In the genomic region with DNA sequence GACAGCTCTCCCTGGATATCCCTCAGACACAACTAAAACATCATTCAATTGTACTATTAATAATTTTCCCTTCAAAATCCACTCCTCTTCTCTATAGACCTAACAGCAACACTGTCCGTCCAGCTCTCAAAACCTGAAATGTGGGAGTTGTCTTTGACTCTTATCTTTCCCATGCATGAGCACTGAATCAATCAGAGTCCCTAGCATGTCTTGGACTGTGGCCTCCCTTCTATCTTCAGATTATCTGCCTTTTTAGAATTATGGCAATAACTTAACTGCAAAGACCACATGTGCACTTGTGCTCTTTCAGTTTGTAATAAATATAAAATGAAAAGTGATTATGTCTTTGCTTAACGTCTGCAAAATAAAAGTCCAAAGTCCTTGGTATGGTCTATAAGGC, we compare ENCODE assay signal across 9 cellular contexts.
"Had no signal": no experiment of that assay in that cellular context is flagged by ENCODE, and none has a peak within 500 bp of the region (broad histone marks: within the 10 kb centered on the region; RNA-seq: fewer than 3 reads in every experiment).

No MANE protein-coding gene starts in this region.

- H2AFZ ChIP-seq: GM23248 had no signal

- H3K4me1 ChIP-seq: HAP-1 had no signal

- H3K4me3 Mint-ChIP-seq: HFFc6, IgD-negative memory B cell had no signal

- H3K9ac ChIP-seq: GM23248 had no signal

- H3K27ac Mint-ChIP-seq: HFFc6, IgD-negative memory B cell had no signal

- H3K4me3 ChIP-seq: GM23248, HAP-1 had no signal

- H3K27me3 Mint-ChIP-seq: IgD-negative memory B cell had no signal

- DNase-seq: GM23248, GOT3, H7, HFFc6 had no signal

- H3K27ac ChIP-seq: GM23248, HL-60 had no signal

- H3K9me3 ChIP-seq: HAP-1 had no signal

- ATAC-seq: HCT116 had no signal

- FAIRE-seq: HepG2 had no signal

- H3K9me3 Mint-ChIP-seq: HFFc6 had no signal
